Comparison of ENCODE assay signal across 1 cellular context in genomic region chr21:39387461-39388037, GRCh38.
TF ChIP-seq lines count a peak whose summit lies in the region.

No MANE protein-coding gene starts in this region.

TF ChIP-seq in K562, 482 proteins besides CTCF, POLR2A, EP300 and RAD21 (continued from another document and continues in another):
- TF ChIP-seq SUPT5H (IDR thresholded peaks at IDR 0.05) (peak; percentile 53), GTF3C2 (IDR thresholded peaks at IDR 0.05; ENCODE audit: borderline replicate concordance, extremely low read depth, insufficient read length) (peak; percentile 55), KLF16 (IDR thresholded peaks at IDR 0.05) (no peak), KDM5B (IDR thresholded peaks at IDR 0.05; ENCODE audit: insufficient replicate concordance, low read depth, low read length) (no peak), YY1 (IDR thresholded peaks at IDR 0.05; ENCODE audit: borderline replicate concordance in 1 of 3, control insufficient read depth in 1 of 3, extremely low read depth in 1 of 3, insufficient read depth in 3 of 3, insufficient read length in 1 of 3, insufficient replicate concordance in 2 of 3, low read depth in 1 of 3, low read length in 2 of 3) (peak in 1 of 3 experiments; percentile 21), NONO (IDR thresholded peaks at IDR 0.05; ENCODE audit: low read depth in 2 of 2, low read length in 1 of 2) (0 out of 4 replicates have a peak, but pooled peaks of 1 of the 2 experiments have one; percentile 36), MAZ (CRISPR knock-in tag; conservative IDR thresholded peaks at IDR 0.05 in 1 of 2, IDR thresholded peaks at IDR 0.05 in 1 of 2) (peak in 1 of 2 experiments; percentile 45; a peak in 2 of 4 replicates), RFX1 (IDR thresholded peaks at IDR 0.05) (no peak), BRCA1 (IDR thresholded peaks at IDR 0.05) (no peak), BRCA1 (CRISPR knock-in tag; IDR thresholded peaks at IDR 0.05) (no peak), DEAF1 (CRISPR knock-in tag; IDR thresholded peaks at IDR 0.05) (peak; percentile 26; the same call in 1 of the 2 replicates), ZBTB2 (IDR thresholded peaks at IDR 0.05) (peak; percentile 98), E2F6 (IDR thresholded peaks at IDR 0.05; ENCODE audit: borderline replicate concordance in 1 of 2, extremely low read depth in 1 of 2, insufficient read depth in 1 of 2, insufficient read length in 1 of 2, low read depth in 1 of 2, low read length in 1 of 2, poor library complexity in 1 of 2, severe bottlenecking in 1 of 2) (peak in 1 of 2 experiments; percentile 38), ELK3 (CRISPR knock-in tag; IDR thresholded peaks at IDR 0.05) (no peak), ZNF740 (CRISPR knock-in tag; IDR thresholded peaks at IDR 0.05) (peak; percentile 68; the same call in 1 of the 2 replicates), ZNF740 (tag; IDR thresholded peaks at IDR 0.05) (peak in 1 of 2 experiments; percentile 97; a peak in 2 of 4 replicates), ZNF398 (CRISPR knock-in tag; IDR thresholded peaks at IDR 0.05) (no peak), ZNF586 (CRISPR knock-in tag; conservative IDR thresholded peaks at IDR 0.05) (no peak), CXXC5 (CRISPR knock-in tag; IDR thresholded peaks at IDR 0.05) (no peak), CREM (IDR thresholded peaks at IDR 0.05; ENCODE audit: low read depth) (peak; percentile 54; the same call in 1 of the 2 replicates), JUNB (CRISPR knock-in tag; conservative IDR thresholded peaks at IDR 0.05) (0 out of 2 replicates have a peak, but pooled peaks have one; percentile 26), KDM1A (IDR thresholded peaks at IDR 0.05) (peak in 1 of 2 experiments; percentile 35; a peak in 1 of 4 replicates), CREB1 (IDR thresholded peaks at IDR 0.05) (no peak), CREB1 (CRISPR knock-in tag; IDR thresholded peaks at IDR 0.05) (no peak), GABPB2 (CRISPR knock-in tag; conservative IDR thresholded peaks at IDR 0.05) (no peak), ARHGAP35 (IDR thresholded peaks at IDR 0.05; ENCODE audit: partially characterized antibody) (no peak), RB1 (IDR thresholded peaks at IDR 0.05; ENCODE audit: low read depth) (0 out of 2 replicates have a peak, but pooled peaks have one; percentile 17), ZBTB49 (CRISPR knock-in tag; IDR thresholded peaks at IDR 0.05; ENCODE audit: borderline replicate concordance) (no peak), ZNF76 (CRISPR knock-in tag; IDR thresholded peaks at IDR 0.05; ENCODE audit: borderline replicate concordance) (0 out of 2 replicates have a peak, but pooled peaks have one; percentile 11), SNAPC5 (CRISPR knock-in tag; IDR thresholded peaks at IDR 0.05) (no peak), ZNF324 (CRISPR knock-in tag; IDR thresholded peaks at IDR 0.05) (0 out of 2 replicates have a peak, but pooled peaks have one; percentile 18), ZKSCAN1 (IDR thresholded peaks at IDR 0.05; ENCODE audit: low read depth, low read length) (peak; percentile 99), MXD1 (CRISPR knock-in tag; IDR thresholded peaks at IDR 0.05; ENCODE audit: borderline replicate concordance, poor library complexity, severe bottlenecking) (no peak), ZNF639 (CRISPR knock-in tag; conservative IDR thresholded peaks at IDR 0.05 in 1 of 2, IDR thresholded peaks at IDR 0.05 in 1 of 2) (0 out of 4 replicates have a peak, but pooled peaks of 1 of the 2 experiments have one; percentile 14), RBFOX2 (IDR thresholded peaks at IDR 0.05; ENCODE audit: low read depth, low read length) (peak; percentile 63), PBX2 (CRISPR knock-in tag; IDR thresholded peaks at IDR 0.05; ENCODE audit: low read depth) (no peak), PBX2 (tag; conservative IDR thresholded peaks at IDR 0.05; ENCODE audit: low read depth) (peak; percentile 19; the same call in 1 of the 2 replicates), SMAD1 (IDR thresholded peaks at IDR 0.05; ENCODE audit: low read depth, low read length, partially characterized antibody) (no peak), HDAC2 (IDR thresholded peaks at IDR 0.05) (no peak)
